Comparison of ENCODE assay signal across 19 cellular contexts in the genomic region with DNA sequence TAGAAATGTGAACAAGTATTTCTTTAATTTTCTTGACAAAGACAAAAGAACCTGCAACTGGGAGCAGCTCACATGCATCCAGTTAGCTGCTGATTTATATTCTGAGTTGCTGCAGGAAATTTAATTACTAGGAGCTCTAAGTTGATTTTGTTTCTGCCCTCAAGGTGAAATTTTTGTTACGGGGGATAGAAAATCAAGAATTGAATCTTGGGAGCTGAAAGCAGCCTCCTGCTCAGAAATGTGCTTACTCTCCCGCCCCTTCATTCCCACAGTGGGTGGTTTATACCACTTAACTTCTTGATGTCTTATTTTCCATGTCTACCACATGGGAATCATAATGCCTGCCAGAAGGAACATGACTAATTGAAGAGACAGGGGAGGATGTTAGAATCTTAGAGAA.
"Had no signal": no experiment of that assay in that cellular context is flagged by ENCODE, and none has a peak within 500 bp of the region (broad histone marks: within the 10 kb centered on the region; RNA-seq: fewer than 3 reads in every experiment).

No MANE protein-coding gene starts in this region.

- H3K27ac ChIP-seq: hepatocyte, parathyroid adenoma, prostate gland, right atrium auricular region, sigmoid colon, upper lobe of left lung, uterus had no signal

- DNase-seq: dermis blood vessel endothelial cell; effector CD4-positive, alpha-beta T cell; endodermal cell; erythroblast; foreskin melanocyte; left colon; mesendoderm; naive B cell; nephron progenitor cell; sigmoid colon; small intestine; stimulated activated CD4-positive, alpha-beta T cell treated with anti-CD3 and anti-CD28 coated beads, Interleukin-12 subunit alpha, Interleukin-12 subunit beta, amount 100 ng/mL, for 4 hours; stimulated activated naive CD4-positive, alpha-beta T cell treated with Interleukin-2 at 50 U/mL for 16 hours; upper lobe of left lung; uterus had no signal

- H3K36me3 ChIP-seq: prostate gland, right atrium auricular region, sigmoid colon, upper lobe of left lung, uterus had no signal

- H3K4me1 ChIP-seq: prostate gland, right atrium auricular region, sigmoid colon, upper lobe of left lung, uterus had no signal

- H3K4me3 ChIP-seq: hepatocyte, prostate gland, right atrium auricular region, sigmoid colon, upper lobe of left lung, uterus had no signal

- H3K9me3 ChIP-seq: prostate gland, right atrium auricular region, upper lobe of left lung, uterus had no signal

- H3K27me3 ChIP-seq: hepatocyte, right atrium auricular region, sigmoid colon, upper lobe of left lung, uterus had no signal
